Comparison of ENCODE assay signal across 8 cellular contexts in genomic region chr3:8954938-8955763, GRCh38. TPM values are rescaled to one million over a fixed set of nuclear protein-coding genes. Genes with fewer than 3 reads are reported as not detected.
DNase-seq lines count a peak whose midpoint lies in the region; ATAC-seq and TF ChIP-seq lines count a peak whose summit lies in the region.

No MANE protein-coding gene starts in this region.

- peak; percentile 55 for DNase-seq in AG20443 (ENCODE audit: low spot score)
- peak; percentile 54 for DNase-seq in GM20000 (ENCODE audit: low spot score)
- DNase-seq in epithelial cell of esophagus (ENCODE audit: low read depth) = peak; percentile 19
- no peak for DNase-seq in dorsolateral prefrontal cortex
- no peak for DNase-seq in NCI-H187 treated with DMSO at 0.1 percent for 48 hours (lab: John Stamatoyannopoulos, UW)
- DNase-seq in NCI-H524 treated with DMSO at 0.1 percent for 48 hours (lab: John Stamatoyannopoulos, UW) = no peak
- no peak for DNase-seq in activated CD8-positive, alpha-beta memory T cell treated with anti-CD3 and anti-CD28 coated beads for 24 hours

- no peak for TF ChIP-seq CTCF in GM20000 (IDR thresholded peaks at IDR 0.05; ENCODE audit: extremely low read depth, missing control alignments)
- TF ChIP-seq CTCF in epithelial cell of esophagus (IDR thresholded peaks at IDR 0.05; ENCODE audit: insufficient read depth, low read depth, low read length, missing control alignments) = peak; percentile 11
- TF ChIP-seq CTCF in dorsolateral prefrontal cortex (IDR thresholded peaks at IDR 0.05 in 54 of 56, conservative IDR thresholded peaks at IDR 0.05 in 2 of 56; ENCODE audit: low read depth in 1 of 56, partially characterized antibody in 56 of 56) = no peak

- H3K4me3 ChIP-seq in epithelial cell of esophagus (ENCODE audit: low read length) (no peak overlapping the region), dorsolateral prefrontal cortex (no peak overlapping the region)

- peak; percentile 83 for ATAC-seq in HG03439 (IDR thresholded peaks at IDR 0.05; ENCODE audit: unreplicated experiment)

- H3K27me3 ChIP-seq in dorsolateral prefrontal cortex = no peaks in the 10 kb centered on the region

- no peak overlapping the region for H3K27ac ChIP-seq in dorsolateral prefrontal cortex

- intact Hi-C loops in dorsolateral prefrontal cortex (cut with DNase I) = no loop called here

RNA-seq across cellular contexts. Expression of gene RAD18, which starts 8.1 kb away (rescaled TPM):
- total RNA-seq in dorsolateral prefrontal cortex = 10 to 100 TPM in 110 of 120 experiments, 1 to 10 TPM in 10; 7.8 to 24.6 (median 13.3) TPM

Comparison
In these comparisons a context has a peak if more than half of its experiments do, and no peak if none do; other contexts are left out.
1. DNase-seq: peak in AG20443 (single experiment), GM20000 (single experiment) and epithelial cell of esophagus (single experiment); none in dorsolateral prefrontal cortex (0 of 10), NCI-H187 treated with DMSO at 0.1 percent for 48 hours (single experiment), NCI-H524 treated with DMSO at 0.1 percent for 48 hours (single experiment) and activated CD8-positive, alpha-beta memory T cell treated with anti-CD3 and anti-CD28 coated beads for 24 hours (single experiment).